Comparison of ENCODE assay signal across 10 cellular contexts in genomic region chr22:24516301-24516737, GRCh38. TPM values are rescaled to one million over a fixed set of nuclear protein-coding genes. Genes with fewer than 3 reads are reported as not detected.
A peak's percentile ranks its signal among the peaks of the same experiment; 100 is the strongest.
DNase-seq lines count a peak whose midpoint lies in the region; ATAC-seq and TF ChIP-seq lines count a peak whose summit lies in the region.
"Had no signal": no experiment of that assay in that cellular context is flagged by ENCODE, and none has a peak within 500 bp of the region (broad histone marks: within the 10 kb centered on the region; RNA-seq: fewer than 3 reads in every experiment).

No MANE protein-coding gene starts in this region.

- no peaks in the 10 kb centered on the region for H3K9me3 ChIP-seq in OCI-LY3 (ENCODE audit: insufficient read depth, low read length)

- H4K20me1 ChIP-seq in OCI-LY3 (ENCODE audit: insufficient read depth, low read length), result no peaks in the 10 kb centered on the region

- H3K27ac ChIP-seq in OCI-LY3 (ENCODE audit: low read length), result no peak overlapping the region

- no peaks in the 10 kb centered on the region for H3K36me3 ChIP-seq in OCI-LY3 (replicated peaks; ENCODE audit: low read depth, low read length)

- H3K79me2 ChIP-seq in OCI-LY3 (ENCODE audit: low read length), result no peaks in the 10 kb centered on the region

- DNase-seq in GM04503 (ENCODE audit: low read depth), result peak; percentile 77
- peak; percentile 72 for DNase-seq in fibroblast of mammary gland (ENCODE audit: low read depth)
- no peak for DNase-seq in sciatic nerve (ENCODE audit: low spot score)
- no peak for DNase-seq in NCI-H748 (lab: John Stamatoyannopoulos, UW; ENCODE audit: unreplicated experiment)
- DNase-seq: activated CD4-positive, alpha-beta T cell treated with anti-CD3 and anti-CD28 coated beads for 4 hours had no signal

- ATAC-seq in sciatic nerve, result peak; percentile 53
- ATAC-seq in HG03521 (IDR thresholded peaks at IDR 0.05; ENCODE audit: unreplicated experiment), result no peak
- no peak for ATAC-seq in HG03354 (IDR thresholded peaks at IDR 0.05; ENCODE audit: poor library complexity, severe bottlenecking, unreplicated experiment)
- no peak for ATAC-seq in HG03108 (IDR thresholded peaks at IDR 0.05; ENCODE audit: unreplicated experiment)

- H3K4me3 ChIP-seq in OCI-LY3 (ENCODE audit: low read length), result no peak overlapping the region
- no peak overlapping the region for H3K4me3 ChIP-seq in fibroblast of mammary gland (ENCODE audit: control insufficient read depth, low read depth, low read length)

- peaks cover 32% of the 10 kb centered on the region for H3K4me1 ChIP-seq in OCI-LY3 (ENCODE audit: low read length)

- no peak overlapping the region for H3K9ac ChIP-seq in OCI-LY3 (ENCODE audit: low read length)

- intact Hi-C loops in sciatic nerve (cut with DNase I), result loop anchor here (10.0 kb wide), 1 partner anchor 92 kb away; the partner anchor contains the start of gene ADORA2A

- peaks cover 5% of the 10 kb centered on the region; the same call in 1 of the 2 replicates for H3K27me3 ChIP-seq in OCI-LY3 (ENCODE audit: low read depth, low read length)

- TF ChIP-seq CTCF in OCI-LY3 (IDR thresholded peaks at IDR 0.05; ENCODE audit: low read depth, low read length) (no peak), fibroblast of mammary gland (conservative IDR thresholded peaks at IDR 0.05; ENCODE audit: control insufficient read depth, insufficient read depth, low read depth, low read length) (no peak)

- peak overlapping the region; percentile 25; the same call in 1 of the 2 replicates for H3K4me2 ChIP-seq in OCI-LY3 (ENCODE audit: low read length)

- H2AFZ ChIP-seq in OCI-LY3 (ENCODE audit: low read depth, low read length), result no peak overlapping the region

RNA-seq across cellular contexts. Expression of gene UPB1, which starts 21.2 kb away (rescaled TPM):
- 1.3 TPM for total RNA-seq in sciatic nerve
- total RNA-seq: dermis microvascular lymphatic vessel endothelial cell had no signal

RNA-seq across cellular contexts. Expression of gene GUCD1, which starts 38.6 kb away (rescaled TPM):
- total RNA-seq in sciatic nerve, result 61.2 TPM

RNA-seq across cellular contexts. Expression of gene SNRPD3, which starts 39.5 kb away (rescaled TPM):
- total RNA-seq in sciatic nerve, result 48.2 TPM

Comparison
In these comparisons a context has a peak if more than half of its experiments do, and no peak if none do; other contexts are left out.
1. DNase-seq: peak in GM04503 (single experiment) and fibroblast of mammary gland (single experiment); none in sciatic nerve (single experiment) and NCI-H748 (single experiment).